1 cellular context compared by ENCODE assay signal in genomic region chr12:100170313-100170858, GRCh38.
TF ChIP-seq lines count a peak whose summit lies in the region.

No MANE protein-coding gene starts in this region.

TF ChIP-seq in H1, 55 proteins besides CTCF, POLR2A, EP300 and RAD21 (continued from another document):
- TF ChIP-seq CHD7 (IDR thresholded peaks at IDR 0.05; ENCODE audit: insufficient replicate concordance, low read length) = no peak
TF ChIP-seq in H1: peak in this region for 0.
